In genomic region chr1:180935326-180936109, GRCh38 we compare ENCODE assay signal across 14 cellular contexts. TPM values are rescaled to one million over a fixed set of nuclear protein-coding genes. Genes with fewer than 3 reads are reported as not detected.
DNase-seq lines count a peak whose midpoint lies in the region; ATAC-seq and TF ChIP-seq lines count a peak whose summit lies in the region.
"Had no signal": no experiment of that assay in that cellular context is flagged by ENCODE, and none has a peak within 500 bp of the region (broad histone marks: within the 10 kb centered on the region; RNA-seq: fewer than 3 reads in every experiment).

No MANE protein-coding gene starts in this region.

- ATAC-seq in GM18505 (IDR thresholded peaks at IDR 0.05; ENCODE audit: unreplicated experiment) (peak; percentile 45), mucosa of descending colon (peak; percentile 91)

- intact Hi-C loops in mucosa of descending colon (cut with DNase I, micrococcal nuclease) = no loop called here

- H3K4me1 ChIP-seq in mucosa of descending colon (ENCODE audit: low read depth) = no peaks in the 10 kb centered on the region

- TF ChIP-seq POLR2A in GM18505 (IDR thresholded peaks at IDR 0.05; ENCODE audit: borderline replicate concordance, extremely low read depth, insufficient read depth, insufficient read length) = no peak

- DNase-seq in H7 = peak; percentile 86
- peak; percentile 76 for DNase-seq in NCI-H69 (lab: John Stamatoyannopoulos, UW)
- peak in 2 of 3 donors; percentile 54 to 63 for DNase-seq in mucosa of descending colon
- DNase-seq in NCI-H1105 (lab: John Stamatoyannopoulos, UW) = no peak
- no peak for DNase-seq in SKM-1 treated with dmso at 0.1 percent for 144 hours (lab: John Stamatoyannopoulos, UW; ENCODE audit: unreplicated experiment)
- no peak for DNase-seq in SW 1271 (lab: John Stamatoyannopoulos, UW)
- no peak for DNase-seq in NCI-H2196 (lab: John Stamatoyannopoulos, UW; ENCODE audit: unreplicated experiment)
- DNase-seq: activated gamma-delta T cell treated with Interleukin-2 at 50 U/mL for 16 hours; mesenchymal stem cell; NCI-H1105 treated with DMSO at 0.1 percent for 48 hours; psoas muscle; stimulated activated CD4-positive, alpha-beta T cell treated with anti-CD3 and anti-CD28 coated beads, Interleukin-2, amount 100 ng/mL, for 48 hours had no signal

- H3K36me3 ChIP-seq in H7 (replicated peaks; ENCODE audit: control insufficient read depth, insufficient read depth, low read length) (no peaks in the 10 kb centered on the region), mucosa of descending colon (ENCODE audit: low read depth) (no peaks in the 10 kb centered on the region)
- H3K36me3 ChIP-seq: cardiac muscle cell had no signal

- TF ChIP-seq CTCF in mucosa of descending colon (IDR thresholded peaks at IDR 0.05) = no peak

- H3K27me3 ChIP-seq in H7 (ENCODE audit: control insufficient read depth, insufficient read depth, low read length) = peaks cover 1% of the 10 kb centered on the region; the same call in 1 of the 2 replicates
- H3K27me3 ChIP-seq: cardiac muscle cell had no signal

- H3K9me3 ChIP-seq in mucosa of descending colon = no peaks in the 10 kb centered on the region
- H3K9me3 ChIP-seq: psoas muscle had no signal

- H3K4me3 ChIP-seq in H7 (ENCODE audit: insufficient read depth, low read depth, low read length) = no peak overlapping the region
- no peak overlapping the region for H3K4me3 ChIP-seq in mucosa of descending colon
- H3K4me3 ChIP-seq: cardiac muscle cell, psoas muscle had no signal

RNA-seq across cellular contexts. Expression of gene KIAA1614, which starts 22.8 kb away (rescaled TPM):
- 1.1 and 3.4 TPM in 2 replicates for total RNA-seq in H7 (2014; rRNA removed; shearing (Covaris generic))
- total RNA-seq in mucosa of descending colon = 10 to 100 TPM in 1 of 3 donors, 1 to 10 TPM in 2; 1.2 to 11.1 (median 2.0) TPM

Comparison
In these comparisons a context has a peak if more than half of its experiments do, and no peak if none do; other contexts are left out.
1. DNase-seq: peak in H7 (single experiment), NCI-H69 (single experiment) and mucosa of descending colon (2 of 3); none in NCI-H1105 (single experiment), SKM-1 treated with dmso at 0.1 percent for 144 hours (single experiment), SW 1271 (0 of 2) and NCI-H2196 (single experiment).